ENCODE assay signal across 8 cellular contexts in genomic region chr4:70994069-70994366, GRCh38. TPM values are rescaled to one million over a fixed set of nuclear protein-coding genes. Genes with fewer than 3 reads are reported as not detected.
DNase-seq lines count a peak whose midpoint lies in the region; ATAC-seq and TF ChIP-seq lines count a peak whose summit lies in the region.

No MANE protein-coding gene starts in this region.

- H3K9ac ChIP-seq in BLaER1 = peak overlapping the region; percentile 93
- peak overlapping the region; percentile 94 for H3K9ac ChIP-seq in Karpas-422 (ENCODE audit: low read length)

- peak overlapping the region; percentile 93 for H3K4me2 ChIP-seq in BLaER1
- H3K4me2 ChIP-seq in Karpas-422 (ENCODE audit: low read depth, low read length, poor library complexity, severe bottlenecking) = peak overlapping the region; percentile 85

- no peak overlapping the region; the same call in 1 of the 2 replicates for H2AFZ ChIP-seq in Karpas-422 (ENCODE audit: low read length)

- intact Hi-C loops in natural killer cell (cut with micrococcal nuclease) = loop anchor here (2.0 to 10.0 kb wide), 4 partner anchors 15 to 309 kb away; partner anchors contain the start of genes MOB1B and UTP3
- intact Hi-C loops in left colon (cut with DNase I, micrococcal nuclease) = loop anchor here in 1 of 2 donors (5.0 to 10.0 kb wide), 2 partner anchors 89 to 157 kb away; partner anchors contain the start of genes GRSF1 and MOB1B

- peak; percentile 68 for DNase-seq in Karpas-422
- DNase-seq in chondrocyte (ENCODE audit: low spot score) = no peak
- no peak for DNase-seq in natural killer cell
- no peak for DNase-seq in T1000 (lab: John Stamatoyannopoulos, UW)
- DNase-seq in left colon = no peak

- peak overlapping the region; percentile 93 for H3K4me3 ChIP-seq in BLaER1
- H3K4me3 ChIP-seq in Karpas-422 (ENCODE audit: low read length) = peak overlapping the region; percentile 82

- no peaks in the 10 kb centered on the region for H3K27me3 ChIP-seq in BLaER1
- no peaks in the 10 kb centered on the region for H3K27me3 ChIP-seq in Karpas-422 (ENCODE audit: low read length)

- peaks cover 49% of the 10 kb centered on the region for H3K4me1 Mint-ChIP-seq in chondrocyte (ENCODE audit: low read depth)
- peaks cover 54 to 57% of the 10 kb centered on the region in 2 donors for H3K4me1 Mint-ChIP-seq in natural killer cell

- H3K36me3 ChIP-seq in BLaER1 (peaks cover 17% of the 10 kb centered on the region), Karpas-422 (ENCODE audit: insufficient read depth, low read length) (peaks cover 29% of the 10 kb centered on the region)

- ATAC-seq in natural killer cell (no peak), GM19395 (IDR thresholded peaks at IDR 0.05; ENCODE audit: unreplicated experiment) (no peak), GM18519 (IDR thresholded peaks at IDR 0.05; ENCODE audit: low FRiP score, unreplicated experiment) (no peak), left colon (no peak)

- H4K20me1 ChIP-seq in BLaER1 (peaks cover 34% of the 10 kb centered on the region), Karpas-422 (ENCODE audit: insufficient read depth, low read depth, low read length) (peaks cover 9% of the 10 kb centered on the region)

- TF ChIP-seq CTCF in chondrocyte (IDR thresholded peaks at IDR 0.05) (no peak), natural killer cell (IDR thresholded peaks at IDR 0.05) (no peak)

- H3K79me2 ChIP-seq in Karpas-422 (ENCODE audit: low read length) = peaks cover 57% of the 10 kb centered on the region

- H3K4me1 ChIP-seq in BLaER1 = peaks cover 54% of the 10 kb centered on the region
- peaks cover 52% of the 10 kb centered on the region for H3K4me1 ChIP-seq in Karpas-422 (ENCODE audit: low read length)

- H3K4me3 Mint-ChIP-seq in chondrocyte (ENCODE audit: unreplicated experiment) (peak overlapping the region; percentile 83), natural killer cell (peak overlapping the region; percentile 95)

- H3K27ac ChIP-seq in BLaER1 = peak overlapping the region; percentile 93
- peak overlapping the region; percentile 96 for H3K27ac ChIP-seq in Karpas-422 (ENCODE audit: low read length)

- H3K9me3 ChIP-seq in BLaER1 (peaks cover 7% of the 10 kb centered on the region), Karpas-422 (ENCODE audit: low read length) (no peaks in the 10 kb centered on the region)

- H3K27ac Mint-ChIP-seq in chondrocyte (ENCODE audit: unreplicated experiment) (peak overlapping the region; percentile 88), natural killer cell (peak overlapping the region; percentile 87 to 90)

- H3K9me3 Mint-ChIP-seq in chondrocyte (ENCODE audit: low read depth) (no peaks in the 10 kb centered on the region), natural killer cell (no peaks in the 10 kb centered on the region)

- H3K27me3 Mint-ChIP-seq in chondrocyte (ENCODE audit: low read depth) (no peaks in the 10 kb centered on the region), natural killer cell (ENCODE audit: low read depth in 2 of 2) (no peaks in the 10 kb centered on the region)

- no peaks in the 10 kb centered on the region for H3K9me2 ChIP-seq in Karpas-422 (replicated peaks; ENCODE audit: insufficient read depth, low read length)

- H3K36me3 Mint-ChIP-seq in chondrocyte (ENCODE audit: low read depth) (peaks cover 1% of the 10 kb centered on the region), natural killer cell (no peaks in the 10 kb centered on the region)

RNA-seq across cellular contexts. Expression of gene DCK, which starts 0.6 kb away (rescaled TPM):
- total RNA-seq in Karpas-422 (2014; rRNA removed; shearing (Covaris generic); ENCODE audit: low replicate concordance) = 50.4 and 148 TPM in 2 replicates
- total RNA-seq in chondrocyte = 14.0 to 16.7 TPM (median 14.9 TPM) in 3 replicates
- 10 to 100 TPM; 28.3 to 32.7 (median 29.5) TPM for total RNA-seq in natural killer cell
- total RNA-seq in left colon = 10 to 100 TPM; 11.9 to 13.5 TPM
